Comparison of ENCODE assay signal across 32 cellular contexts in genomic region chr20:38237381-38237780, GRCh38. TPM values are rescaled to one million over a fixed set of nuclear protein-coding genes. Genes with fewer than 3 reads are reported as not detected.
"Had no signal": no experiment of that assay in that cellular context is flagged by ENCODE, and none has a peak within 500 bp of the region (broad histone marks: within the 10 kb centered on the region; RNA-seq: fewer than 3 reads in every experiment).

No MANE protein-coding gene starts in this region.

- H3K27ac Mint-ChIP-seq: natural killer cell; nephron; neural progenitor cell; progenitor cell of endocrine pancreas; stimulated activated memory B cell treated with anti-CD40 and anti-IgM and Interleukin-4, amounts not matched to agents 10 μg/mL and 1 μg/mL and 100 μg/mL, for 72 hours; stimulated activated naive CD8-positive, alpha-beta T cell treated with anti-CD3 and anti-CD28 coated beads, Interleukin-15, amount 100 ng/mL, for 72 hours; type B pancreatic cell had no signal

- H3K9ac ChIP-seq: neural progenitor cell, parathyroid adenoma had no signal

- H3K36me3 ChIP-seq: neural progenitor cell, ovary, spleen, suprapubic skin, transverse colon, upper lobe of right lung, uterus had no signal

- H2AFZ ChIP-seq: neural progenitor cell, parathyroid adenoma had no signal

- H3K4me1 Mint-ChIP-seq: natural killer cell; neural progenitor cell; stimulated activated memory B cell treated with anti-CD40 and anti-IgM and Interleukin-4, amounts not matched to agents 10 μg/mL and 1 μg/mL and 100 μg/mL, for 72 hours; stimulated activated naive CD8-positive, alpha-beta T cell treated with anti-CD3 and anti-CD28 coated beads, Interleukin-15, amount 100 ng/mL, for 72 hours had no signal

- H3K79me2 ChIP-seq: parathyroid adenoma had no signal

- H3K27me3 Mint-ChIP-seq: stimulated activated naive CD8-positive, alpha-beta T cell treated with anti-CD3 and anti-CD28 coated beads, Interleukin-15, amount 100 ng/mL, for 72 hours had no signal

- H3K4me2 ChIP-seq: neural progenitor cell, smooth muscle cell had no signal

- H3K4me3 ChIP-seq: neural progenitor cell, ovary, psoas muscle, skin epidermis, smooth muscle cell, spleen, suprapubic skin, testis, tibial artery, transverse colon, upper lobe of right lung, uterus had no signal

- H3K27ac ChIP-seq: neural progenitor cell, parathyroid adenoma, psoas muscle, skin epidermis, spleen, suprapubic skin, testis, tibial artery, transverse colon, upper lobe of right lung, uterus had no signal

- DNase-seq: natural killer cell; occipital lobe; ovary; psoas muscle; right cardiac atrium; spleen; stimulated activated CD4-positive, alpha-beta T cell treated with anti-CD3 and anti-CD28 coated beads, Interleukin-12 subunit alpha, Interleukin-12 subunit beta, amount 100 ng/mL, for 4 hours; stimulated activated CD4-positive, alpha-beta T cell treated with anti-CD3 and anti-CD28 coated beads, Interleukin-1b, Interleukin-23, amount 100 ng/mL, for 48 hours; stimulated activated CD4-positive, alpha-beta T cell treated with anti-CD3 and anti-CD28 coated beads, Interleukin-4, amount 100 ng/mL, for 1 hour; stimulated activated CD4-positive, alpha-beta T cell treated with anti-CD3 and anti-CD28 coated beads, Interleukin-4, amount 100 ng/mL, for 4 hours; stimulated activated CD8-positive, alpha-beta memory T cell treated with anti-CD3 and anti-CD28 coated beads, Interleukin-4, amount 100 ng/mL, for 48 hours; stimulated activated naive CD4-positive, alpha-beta T cell; stimulated activated naive CD8-positive, alpha-beta T cell treated with anti-CD3 and anti-CD28 coated beads, Interleukin-15, amount 100 ng/mL, for 72 hours; stimulated activated naive CD8-positive, alpha-beta T cell treated with anti-CD3 and anti-CD28 coated beads, Interleukin-15, Interleukin-2, amounts not matched to agents 100 U/mL and 50 U/mL, for 24 hours; substantia nigra; testis; tibial artery; transverse colon; upper lobe of right lung; uterus had no signal

- H3K4me1 ChIP-seq: neural progenitor cell, parathyroid adenoma, psoas muscle, spleen, suprapubic skin, tibial artery, transverse colon, upper lobe of right lung, uterus had no signal

- H3K36me3 Mint-ChIP-seq: natural killer cell; stimulated activated memory B cell treated with anti-CD40 and anti-IgM and Interleukin-4, amounts not matched to agents 10 μg/mL and 1 μg/mL and 100 μg/mL, for 72 hours; type B pancreatic cell had no signal

- H3K27me3 ChIP-seq: neural progenitor cell, ovary, testis, tibial artery, transverse colon, upper lobe of right lung, uterus had no signal

- ATAC-seq: natural killer cell; psoas muscle; right cardiac atrium; sciatic nerve; stimulated activated memory B cell treated with anti-CD40 and anti-IgM and Interleukin-4, amounts not matched to agents 10 μg/mL and 1 μg/mL and 100 μg/mL, for 72 hours; stimulated activated naive CD8-positive, alpha-beta T cell treated with anti-CD3 and anti-CD28 coated beads, Interleukin-15, amount 100 ng/mL, for 72 hours; stimulated activated naive CD8-positive, alpha-beta T cell treated with anti-CD3 and anti-CD28 coated beads, Interleukin-15, Interleukin-2, amounts not matched to agents 100 U/mL and 50 U/mL, for 24 hours; upper lobe of right lung had no signal

- H3K4me3 Mint-ChIP-seq: natural killer cell; nephron; neural progenitor cell; stimulated activated memory B cell treated with anti-CD40 and anti-IgM and Interleukin-4, amounts not matched to agents 10 μg/mL and 1 μg/mL and 100 μg/mL, for 72 hours; stimulated activated naive CD8-positive, alpha-beta T cell treated with anti-CD3 and anti-CD28 coated beads, Interleukin-15, amount 100 ng/mL, for 72 hours; type B pancreatic cell had no signal

- H3K9me3 ChIP-seq: ovary, suprapubic skin, testis had no signal

RNA-seq across cellular contexts. Expression of gene KIAA1755, which starts 23.2 kb away (rescaled TPM):
- total RNA-seq: natural killer cell, renal cortical epithelial cell, smooth muscle cell had no signal
- polyA plus RNA-seq: neural cell had no signal
